13 cellular contexts compared by ENCODE assay signal in the genomic region with DNA sequence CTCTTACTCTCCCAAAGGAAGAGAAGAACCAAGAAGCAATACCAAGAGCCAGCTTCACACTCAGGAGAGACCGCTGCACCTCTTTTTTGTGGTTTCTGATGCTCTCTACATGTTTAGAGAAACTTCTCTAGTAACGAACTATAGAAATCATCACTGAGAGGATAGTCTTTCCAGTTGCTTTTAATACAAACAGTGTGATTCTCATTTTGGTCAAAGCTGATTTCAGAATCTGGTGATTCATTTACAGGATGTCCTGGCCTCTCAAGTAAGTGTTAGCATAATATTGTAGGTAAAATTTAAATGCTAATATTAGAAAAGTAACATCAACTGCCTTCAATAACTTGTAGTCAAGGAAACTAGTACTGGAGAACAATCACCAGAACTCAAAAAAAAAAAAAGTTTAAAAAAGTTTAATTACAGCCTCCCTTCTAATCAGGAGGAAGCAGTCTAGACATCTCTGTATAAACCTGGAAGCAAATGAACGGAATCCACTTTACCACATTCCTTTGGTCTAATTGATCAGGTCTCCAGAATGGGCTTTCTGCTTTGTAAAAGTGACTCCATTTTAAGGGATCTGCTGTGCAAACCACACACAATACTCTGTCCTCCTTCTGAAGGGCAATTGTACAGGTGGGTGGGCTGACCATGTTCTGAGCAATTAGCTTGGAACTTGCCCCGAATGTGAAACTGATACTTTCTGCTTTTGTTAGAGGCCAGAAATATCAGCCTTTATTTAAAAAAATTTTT. TPM values are rescaled to one million over a fixed set of nuclear protein-coding genes. Genes with fewer than 3 reads are reported as not detected.
A peak's percentile ranks its signal among the peaks of the same experiment; 100 is the strongest.
DNase-seq lines count a peak whose midpoint lies in the region; ATAC-seq, FAIRE-seq and TF ChIP-seq lines count a peak whose summit lies in the region.
"Had no signal": no experiment of that assay in that cellular context is flagged by ENCODE, and none has a peak within 500 bp of the region (broad histone marks: within the 10 kb centered on the region; RNA-seq: fewer than 3 reads in every experiment).

No MANE protein-coding gene starts in this region.

- H3K9ac ChIP-seq in IMR-90 (ENCODE audit: low read depth, low read length) (peak overlapping the region; percentile 47), kidney (ENCODE audit: low read length in 2 of 2) (peak overlapping the region; percentile 17 to 20), HepG2 (ENCODE audit: insufficient read depth, low read depth, low read length) (no peak overlapping the region)

- peak overlapping the region; percentile 41 for H3K27ac ChIP-seq in IMR-90 (ENCODE audit: insufficient read depth, low read length)
- H3K27ac ChIP-seq in brain microvascular endothelial cell, result peak overlapping the region; percentile 72
- peak overlapping the region in 1 of 2 donors; percentile 89 for H3K27ac ChIP-seq in kidney (ENCODE audit: low read depth in 2 of 2, low read length in 2 of 2)
- H3K27ac ChIP-seq in thoracic aorta, result peak overlapping the region in 1 of 2 donors; percentile 84
- no peak overlapping the region for H3K27ac ChIP-seq in HepG2 (ENCODE audit: extremely low read length, insufficient read depth, low read length)
- H3K27ac ChIP-seq: HL-60 had no signal

- H3K4me2 ChIP-seq in IMR-90 (ENCODE audit: low read depth, low read length), result peak overlapping the region; percentile 56
- no peak overlapping the region for H3K4me2 ChIP-seq in HepG2 (ENCODE audit: low read depth, low read length)

- H4K8ac ChIP-seq in IMR-90 (ENCODE audit: low read depth in 2 of 2, low read length in 2 of 2), result peak overlapping the region; percentile 21 to 67; a peak in 2 of 4 replicates

- CTCF ChIA-PET in IMR-90 (lab: Yijun Ruan, JAX), result no interaction called here
- CTCF ChIA-PET in HepG2 (lab: Yijun Ruan, JAX; ENCODE audit: low intra/inter-chr PET ratio, low total read pairs), result no interaction called here

- TF ChIP-seq RAD21 in IMR-90 (IDR thresholded peaks at IDR 0.05; ENCODE audit: low read length) (no peak), HepG2 (CRISPR knock-in tag; IDR thresholded peaks at IDR 0.05) (no peak)

- H3K23ac ChIP-seq in IMR-90 (ENCODE audit: low read depth, low read length), result peak overlapping the region; percentile 78

- H2AK5ac ChIP-seq in IMR-90 (ENCODE audit: low read depth, low read length), result peak overlapping the region; percentile 81

- intact Hi-C loops in IMR-90 (cut with micrococcal nuclease) (loop anchor here (2.0 to 5.0 kb wide), 2 partner anchors 79 to 97 kb away; no protein-coding TSS in a partner anchor), kidney (cut with DNase I) (no loop called here), HepG2 (cut with micrococcal nuclease; ENCODE audit: unreplicated experiment) (no loop called here)

- H3K79me1 ChIP-seq in IMR-90 (ENCODE audit: low read depth in 1 of 2, low read length in 2 of 2), result peaks cover 20 to 48% of the 10 kb centered on the region in 2 experiments

- H3K4me1 ChIP-seq in IMR-90 (ENCODE audit: control insufficient read depth, insufficient read depth, low read length) (peaks cover 27% of the 10 kb centered on the region), kidney (ENCODE audit: control insufficient read depth in 1 of 2, insufficient read depth in 1 of 2, low read depth in 1 of 2, low read length in 2 of 2) (peaks cover 20 to 21% of the 10 kb centered on the region in 2 donors), thoracic aorta (ENCODE audit: control insufficient read depth in 1 of 2, low read depth in 2 of 2) (peaks cover 25 to 68% of the 10 kb centered on the region in 2 donors), HepG2 (ENCODE audit: insufficient read depth, low read length) (peaks cover 86% of the 10 kb centered on the region)

- in situ Hi-C loops in IMR-90 (cut with MboI; ENCODE audit: low sequenced_read_pairs) (loop anchor here (5.0 kb wide), 1 partner anchor 137 kb away; no protein-coding TSS in a partner anchor), brain microvascular endothelial cell (cut with HindIII; ENCODE audit: low pct_ligation_motif_present, low sequenced_read_pairs) (loop anchor here (25.0 kb wide), 1 partner anchor 137 kb away; a partner anchor contains a TSS), HepG2 (cut with HindIII; ENCODE audit: extremely low pct_ligation_motif_present, low pct_unique_long_range_greater_than_20kb) (no loop called here)

- H2AFZ ChIP-seq in IMR-90 (replicated peaks; ENCODE audit: low read length, poor library complexity), result no peak overlapping the region
- no peak overlapping the region for H2AFZ ChIP-seq in HepG2 (ENCODE audit: low read length)

- TF ChIP-seq POLR2A in IMR-90 (IDR thresholded peaks at IDR 0.05; ENCODE audit: low read depth, low read length), result no peak
- no peak for TF ChIP-seq POLR2A in HepG2 (IDR thresholded peaks at IDR 0.05; ENCODE audit: insufficient read depth in 1 of 2, low read depth in 2 of 2, low read length in 2 of 2)

- no TSS peak for BruUV-seq in IMR-90 (replicated peaks; lab: Mats Ljungman, UMichigan)
- no TSS peak for BruUV-seq in HepG2 (replicated peaks; lab: Mats Ljungman, UMichigan)

- dilution Hi-C loops in IMR-90 (cut with HindIII; ENCODE audit: low sequenced_read_pairs, unreplicated experiment), result loop anchor here (25.0 kb wide), 1 partner anchor 137 kb away; a partner anchor contains a TSS

- peaks cover 30% of the 10 kb centered on the region for H3K36me3 ChIP-seq in IMR-90 (ENCODE audit: control insufficient read depth, insufficient read depth, low read length)
- H3K36me3 ChIP-seq in brain microvascular endothelial cell (replicated peaks), result peaks cover 43% of the 10 kb centered on the region
- H3K36me3 ChIP-seq in kidney (ENCODE audit: control insufficient read depth in 1 of 2, insufficient read depth in 2 of 2, low read length in 2 of 2), result peaks cover 2 to 5% of the 10 kb centered on the region in 2 donors
- no peaks in the 10 kb centered on the region for H3K36me3 ChIP-seq in thoracic aorta
- H3K36me3 ChIP-seq in HepG2 (replicated peaks in 1 of 2; ENCODE audit: control insufficient read depth in 1 of 2, insufficient read depth in 2 of 2, low read length in 2 of 2), result no peaks in the 10 kb centered on the region; a peak in 2 of 5 replicates

- H2BK15ac ChIP-seq in IMR-90 (ENCODE audit: low read depth, low read length), result peak overlapping the region; percentile 57; the same call in 1 of the 3 replicates

- DNase-seq in IMR-90 (peak; percentile 60), brain microvascular endothelial cell (no peak), kidney (no peak), thoracic aorta (ENCODE audit: low spot score) (no peak), activated gamma-delta T cell treated with Interleukin-2 at 50 U/mL for 16 hours (no peak), NCI-H510A (lab: John Stamatoyannopoulos, UW) (no peak), HepG2 (ENCODE audit: low spot score) (no peak)
- DNase-seq: activated CD4-positive, alpha-beta T cell treated with anti-CD3 and anti-CD28 coated beads for 36 hours; activated naive CD4-positive, alpha-beta T cell treated with Interleukin-2 at 50 U/mL for 16 hours had no signal

- H2BK120ac ChIP-seq in IMR-90 (ENCODE audit: low read depth, low read length), result peak overlapping the region; percentile 66; the same call in 1 of the 2 replicates

- 52% methylated on average over 2 of the region's 4 CpGs; no CpG with 5 or more reads in 1 of the 2 experiments for WGBS in IMR-90 (ENCODE audit: extremely low coverage in 2 of 2, insufficient read length in 1 of 2), 2 experiments
- 91% methylated on average over 4 of the region's 4 CpGs for WGBS in HepG2 (ENCODE audit: low lambda C conversion rate)

- no peak for ATAC-seq in IMR-90 (ENCODE audit: low read depth)
- ATAC-seq in thoracic aorta (ENCODE audit: insufficient number of reproducible peaks, low FRiP score, low read depth), result no peak
- ATAC-seq in HepG2, result no peak
- ATAC-seq in GM21390 (IDR thresholded peaks at IDR 0.05; ENCODE audit: unreplicated experiment), result no peak
- ATAC-seq: activated CD4-positive, alpha-beta T cell treated with anti-CD3 and anti-CD28 coated beads for 36 hours had no signal

- peak overlapping the region; percentile 53; the same call in 1 of the 2 replicates for H4K91ac ChIP-seq in IMR-90 (ENCODE audit: insufficient read depth, low read depth, low read length)

- no peak overlapping the region for H3K18ac ChIP-seq in IMR-90 (ENCODE audit: low read depth, low read length)

- TF ChIP-seq CTCF in IMR-90 (conservative IDR thresholded peaks at IDR 0.05; ENCODE audit: low read depth, low read length) (no peak), brain microvascular endothelial cell (IDR thresholded peaks at IDR 0.05; ENCODE audit: low read depth, low read length, missing control alignments) (no peak), kidney (IDR thresholded peaks at IDR 0.05; ENCODE audit: borderline replicate concordance, extremely low read depth, insufficient read depth) (no peak), thoracic aorta (IDR thresholded peaks at IDR 0.05) (no peak), HepG2 (CRISPR knock-in tag; IDR thresholded peaks at IDR 0.05) (no peak)

- peak overlapping the region; percentile 80 for H3K4ac ChIP-seq in IMR-90 (ENCODE audit: low read depth, low read length)

- H3K9me3 ChIP-seq in IMR-90 (ENCODE audit: control insufficient read depth, insufficient read depth, low read length), result no peaks in the 10 kb centered on the region
- no peaks in the 10 kb centered on the region for H3K9me3 ChIP-seq in kidney (ENCODE audit: control insufficient read depth in 1 of 2, low read length in 2 of 2)
- no peaks in the 10 kb centered on the region for H3K9me3 ChIP-seq in thoracic aorta
- no peaks in the 10 kb centered on the region for H3K9me3 ChIP-seq in HepG2 (ENCODE audit: low read length)

- peak overlapping the region; percentile 51; the same call in 1 of the 2 replicates for H3K14ac ChIP-seq in IMR-90 (replicated peaks; ENCODE audit: low read depth, low read length)

- H3K56ac ChIP-seq in IMR-90 (ENCODE audit: extremely low read depth, insufficient read depth, low read length), result peak overlapping the region; percentile 55; the same call in 1 of the 2 replicates

- H3K9me1 ChIP-seq in IMR-90 (ENCODE audit: insufficient read depth, low read length), result peaks cover 12% of the 10 kb centered on the region

- H3K4me3 ChIP-seq in IMR-90 (ENCODE audit: insufficient read depth, low read depth, low read length), result no peak overlapping the region
- H3K4me3 ChIP-seq in brain microvascular endothelial cell (ENCODE audit: low read depth, low read length), result peak overlapping the region; percentile 89
- H3K4me3 ChIP-seq in kidney (ENCODE audit: low read length in 2 of 2), result peak overlapping the region; percentile 38 to 78
- peak overlapping the region; percentile 90 for H3K4me3 ChIP-seq in thoracic aorta
- no peak overlapping the region for H3K4me3 ChIP-seq in HepG2 (replicated peaks in 1 of 3; ENCODE audit: insufficient read depth in 1 of 3, low read depth in 2 of 3, low read length in 3 of 3)

- no peak overlapping the region for H4K5ac ChIP-seq in IMR-90 (ENCODE audit: low read depth, low read length)

- H2AK9ac ChIP-seq in IMR-90 (replicated peaks; ENCODE audit: low read depth, low read length, poor library complexity), result no peak overlapping the region

- H2BK20ac ChIP-seq in IMR-90 (ENCODE audit: low read depth, low read length), result 0 out of 2 replicates have a peak overlapping the region, but pooled peaks have one; percentile 16

- H3K27me3 ChIP-seq in IMR-90 (ENCODE audit: control insufficient read depth, insufficient read depth, low read length) (no peaks in the 10 kb centered on the region), brain microvascular endothelial cell (replicated peaks) (no peaks in the 10 kb centered on the region), thoracic aorta (replicated peaks; ENCODE audit: insufficient read depth) (no peaks in the 10 kb centered on the region), HepG2 (ENCODE audit: control insufficient read depth in 1 of 2, insufficient read depth in 2 of 2, low read length in 2 of 2) (no peaks in the 10 kb centered on the region)

- H4K20me1 ChIP-seq in IMR-90 (ENCODE audit: insufficient read depth, low read length) (peaks cover 23% of the 10 kb centered on the region), HepG2 (ENCODE audit: insufficient read depth, low read length) (no peaks in the 10 kb centered on the region)

- peak overlapping the region; percentile 37 for H2BK5ac ChIP-seq in IMR-90 (ENCODE audit: low read depth, low read length, poor library complexity, severe bottlenecking)

- H3K79me2 ChIP-seq in HepG2 (ENCODE audit: insufficient read depth, low read length), result peaks cover 13% of the 10 kb centered on the region

- no peak for TF ChIP-seq EP300 in HepG2 (IDR thresholded peaks at IDR 0.05; ENCODE audit: low read depth in 2 of 2, low read length in 2 of 2)
- TF ChIP-seq EP300 in HepG2 (CRISPR knock-in tag; IDR thresholded peaks at IDR 0.05; ENCODE audit: borderline replicate concordance), result no peak

- POLR2A ChIA-PET in IMR-90 (lab: Charles Lee; ENCODE audit: unreplicated experiment) (interaction anchor here (0.5 kb wide), 1 partner anchor 16 kb away, joined by 8 read pairs; no protein-coding TSS in a partner anchor), HepG2 (lab: Yijun Ruan, JAX) (interaction anchor here (0.6 kb wide), 1 partner anchor 10 kb away, joined by 3 read pairs; no protein-coding TSS in a partner anchor)

- FAIRE-seq in kidney (lab: Jason Lieb, UNC) (no peak), HepG2 (lab: Jason Lieb, UNC) (no peak)
- FAIRE-seq: endometrium, G401.6 had no signal

RNA-seq across cellular contexts. Expression of a gene that starts 3.0 kb away (rescaled TPM):
- 117 TPM in 2 replicates for total RNA-seq in IMR-90 (2012; rRNA removed)
- 97.5 and 114 TPM in 2 replicates for polyA plus RNA-seq in IMR-90 (2012; rRNA removed)
- polyA plus RNA-seq in IMR-90 (2012; cell fraction: cytosol; rRNA removed), result 83.3 and 90.8 TPM in 2 replicates
- polyA plus RNA-seq in IMR-90 (2012; cell fraction: nucleus; rRNA removed; ENCODE audit: low replicate concordance), result 304 and 403 TPM in 2 replicates
- total RNA-seq in kidney, result 312 TPM
- 140 TPM for polyA plus RNA-seq in kidney (ENCODE audit: insufficient read depth, low read depth, low replicate concordance)
- total RNA-seq in thoracic aorta, result 100 to 1,000 TPM; 144 to 296 TPM
- 56.4 and 109 TPM in 2 replicates for total RNA-seq in HepG2 (2016; rRNA removed; fragmentation: Illumina TruSeq; extraction: Trizol)
- 12.3 and 15.0 TPM in 2 replicates for total RNA-seq in HepG2 (2016; cell fraction: cytosol; rRNA removed; fragmentation: Illumina TruSeq; extraction: Trizol; ENCODE audit: low read depth)
- 48.3 and 110 TPM in 2 replicates for total RNA-seq in HepG2 (2016; cell fraction: insoluble cytoplasmic fraction; rRNA removed; fragmentation: Illumina TruSeq; extraction: Trizol)
- total RNA-seq in HepG2 (2016; cell fraction: membrane; rRNA removed; fragmentation: Illumina TruSeq; extraction: Trizol), result 19.7 and 21.8 TPM in 2 replicates
- total RNA-seq in HepG2 (2016; cell fraction: nucleus; rRNA removed; fragmentation: Illumina TruSeq; extraction: Trizol), result 137 and 161 TPM in 2 replicates
- 124 and 127 TPM in 2 replicates for polyA plus RNA-seq in HepG2 (2011; rRNA removed)
- 101 and 116 TPM in 2 replicates for polyA plus RNA-seq in HepG2 (2011; cell fraction: cytosol; rRNA removed)
- polyA plus RNA-seq in HepG2 (2011; cell fraction: nucleus; rRNA removed), result 265 and 290 TPM in 2 replicates
- polyA plus RNA-seq in HepG2 (2012), result 106 and 132 TPM in 2 replicates
- 5.0 and 5.8 TPM in 2 replicates for polyA plus RNA-seq in HepG2 (2016; cell fraction: cytosol; fragmentation: Illumina TruSeq; extraction: Trizol; ENCODE audit: low read depth)
- 59.1 and 60.9 TPM in 2 replicates for polyA plus RNA-seq in HepG2 (2016; cell fraction: insoluble cytoplasmic fraction; fragmentation: Illumina TruSeq; extraction: Trizol; ENCODE audit: low read depth)
- polyA plus RNA-seq in HepG2 (2016; cell fraction: membrane; fragmentation: Illumina TruSeq; extraction: Trizol; ENCODE audit: low read depth), result 8.8 and 14.3 TPM in 2 replicates
- polyA plus RNA-seq in HepG2 (2016; cell fraction: nucleus; fragmentation: Illumina TruSeq; extraction: Trizol; ENCODE audit: insufficient read depth, low read depth), result 286 and 312 TPM in 2 replicates
- 105 and 627 TPM in 2 replicates for polyA minus RNA-seq in HepG2 (2011; rRNA and poly(A)+ RNA removed; ENCODE audit: low replicate concordance)
- polyA minus RNA-seq in HepG2 (2011; cell fraction: cytosol; rRNA and poly(A)+ RNA removed), result 120 and 164 TPM in 2 replicates
- 204 and 208 TPM in 2 replicates for polyA minus RNA-seq in HepG2 (2011; cell fraction: nucleus; rRNA and poly(A)+ RNA removed)

Comparison
In these comparisons a context has a peak if more than half of its experiments do, and no peak if none do; other contexts are left out.
1. H3K4me3 ChIP-seq: peak in brain microvascular endothelial cell (single experiment), kidney (2 of 2) and thoracic aorta (single experiment); none in IMR-90 (single experiment) and HepG2 (0 of 3).